In the genomic region with DNA sequence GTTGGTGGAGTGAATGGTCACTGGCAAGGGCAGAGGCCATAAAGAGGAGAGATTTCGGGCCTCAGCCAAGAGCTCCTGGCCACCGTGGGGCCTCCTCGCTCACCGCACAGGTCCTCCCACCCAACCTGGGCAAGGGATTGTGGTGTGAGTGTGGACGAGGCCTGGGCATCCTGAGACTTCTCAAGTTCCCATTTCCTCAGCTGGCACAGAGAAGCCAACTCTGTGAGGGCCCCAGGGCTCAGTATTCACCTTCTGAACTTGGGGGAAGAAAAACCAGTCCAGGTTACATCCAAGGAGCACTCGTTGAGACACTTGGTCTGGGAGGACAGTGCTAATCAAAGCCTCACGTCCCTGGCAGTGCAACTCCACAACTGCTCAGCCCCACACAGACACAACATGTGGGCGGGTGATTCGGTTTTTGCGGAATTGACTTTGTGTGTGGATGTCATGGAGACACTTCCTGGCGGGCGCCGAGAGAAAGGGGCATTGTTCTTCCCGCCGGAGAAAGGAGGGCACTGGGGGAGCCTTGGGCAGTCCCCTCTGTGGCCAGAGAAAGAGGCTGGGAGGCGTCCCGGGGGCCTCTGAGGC, we compare ENCODE assay signal across 12 cellular contexts. TPM values are rescaled to one million over a fixed set of nuclear protein-coding genes. Genes with fewer than 3 reads are reported as not detected.
DNase-seq lines count a peak whose midpoint lies in the region; ATAC-seq and TF ChIP-seq lines count a peak whose summit lies in the region.
"Had no signal": no experiment of that assay in that cellular context is flagged by ENCODE, and none has a peak within 500 bp of the region (broad histone marks: within the 10 kb centered on the region; RNA-seq: fewer than 3 reads in every experiment).

No MANE protein-coding gene starts in this region.

- TF ChIP-seq CTCF in IMR-90 (conservative IDR thresholded peaks at IDR 0.05; ENCODE audit: low read depth, low read length) (no peak), nephron (IDR thresholded peaks at IDR 0.05; ENCODE audit: unreplicated experiment in 3 of 3) (no peak), RWPE1 (conservative IDR thresholded peaks at IDR 0.05; ENCODE audit: low read depth) (no peak)

- dilution Hi-C loops in IMR-90 (cut with HindIII; ENCODE audit: low sequenced_read_pairs, unreplicated experiment), result no loop called here

- H3K27me3 ChIP-seq in IMR-90 (ENCODE audit: control insufficient read depth, insufficient read depth, low read length), result peaks cover 30% of the 10 kb centered on the region

- no peak overlapping the region for H2AK5ac ChIP-seq in IMR-90 (ENCODE audit: low read depth, low read length)

- BruUV-seq in IMR-90 (replicated peaks; lab: Mats Ljungman, UMichigan), result no TSS peak

- CTCF ChIA-PET in IMR-90 (lab: Yijun Ruan, JAX), result interaction anchor here (1.4 kb wide), 1 partner anchor 48 kb away, joined by 3 read pairs; no protein-coding TSS in a partner anchor
- CTCF ChIA-PET in RWPE1 (lab: Yijun Ruan, JAX), result interaction anchor here (0.7 kb wide), 1 partner anchor 29 kb away, joined by 3 read pairs; no protein-coding TSS in a partner anchor

- no peak overlapping the region for H4K5ac ChIP-seq in IMR-90 (ENCODE audit: low read depth, low read length)

- peaks cover 12% of the 10 kb centered on the region for H3K9me3 Mint-ChIP-seq in nephron

- no peak for ATAC-seq in IMR-90 (ENCODE audit: low read depth)
- ATAC-seq in esophagus mucosa, result peak; percentile 34
- ATAC-seq in GM19463 (IDR thresholded peaks at IDR 0.05; ENCODE audit: unreplicated experiment), result no peak
- ATAC-seq: T-cell had no signal

- no peak overlapping the region for H3K4ac ChIP-seq in IMR-90 (ENCODE audit: low read depth, low read length)

- DNase-seq in AG20443 (ENCODE audit: low spot score), result peak; percentile 55
- DNase-seq in IMR-90, result no peak
- DNase-seq in RWPE1 (ENCODE audit: low spot score), result no peak
- DNase-seq in activated CD4-positive, alpha-beta T cell treated with anti-CD3 and anti-CD28 coated beads for 4 hours, result no peak
- no peak for DNase-seq in SK-N-DZ (ENCODE audit: low spot score)
- DNase-seq: activated CD4-positive, alpha-beta T cell treated with anti-CD3 and anti-CD28 coated beads, Interleukin-2, amount 50 U/mL, for 4 hours; activated naive CD8-positive, alpha-beta T cell treated with anti-CD3 and anti-CD28 coated beads, Interleukin-2, amount 10 ng/mL, durations not matched to agents 7 days and 5 days; T-cell had no signal

- H3K4me1 Mint-ChIP-seq in nephron, result peaks cover 38% of the 10 kb centered on the region

- in situ Hi-C loops in IMR-90 (cut with MboI; ENCODE audit: low sequenced_read_pairs), result no loop called here

- H2BK120ac ChIP-seq in IMR-90 (ENCODE audit: low read depth, low read length), result no peak overlapping the region

- no peaks in the 10 kb centered on the region; the same call in 1 of the 2 replicates for H3K9me3 ChIP-seq in IMR-90 (ENCODE audit: control insufficient read depth, insufficient read depth, low read length)

- H2BK20ac ChIP-seq in IMR-90 (ENCODE audit: low read depth, low read length), result no peak overlapping the region

- POLR2A ChIA-PET in IMR-90 (lab: Charles Lee; ENCODE audit: unreplicated experiment) (no interaction called here), RWPE1 (lab: Yijun Ruan, JAX; ENCODE audit: low non-redundant PET) (no interaction called here)

- H3K27ac ChIP-seq in IMR-90 (ENCODE audit: insufficient read depth, low read length) (no peak overlapping the region), RWPE1 (no peak overlapping the region)

- H3K27ac Mint-ChIP-seq in nephron, result peak overlapping the region; percentile 78 to 80 (median 78)
- H3K27ac Mint-ChIP-seq: activated naive CD8-positive, alpha-beta T cell treated with anti-CD3 and anti-CD28 coated beads, Interleukin-2, amount 10 ng/mL, durations not matched to agents 7 days and 5 days; T-cell had no signal

- H3K4me3 Mint-ChIP-seq in nephron, result peak overlapping the region in 1 of 3 experiments; percentile 44
- H3K4me3 Mint-ChIP-seq: activated naive CD8-positive, alpha-beta T cell treated with anti-CD3 and anti-CD28 coated beads, Interleukin-2, amount 10 ng/mL, durations not matched to agents 7 days and 5 days; T-cell had no signal

- H4K8ac ChIP-seq in IMR-90 (ENCODE audit: low read depth in 2 of 2, low read length in 2 of 2), result no peak overlapping the region

- no peak overlapping the region for H2AK9ac ChIP-seq in IMR-90 (replicated peaks; ENCODE audit: low read depth, low read length, poor library complexity)

- H3K4me3 ChIP-seq in IMR-90 (ENCODE audit: insufficient read depth, low read depth, low read length), result no peak overlapping the region
- H3K4me3 ChIP-seq: HAP-1 had no signal

- no peak overlapping the region for H2BK15ac ChIP-seq in IMR-90 (ENCODE audit: low read depth, low read length)

- no peak overlapping the region for H4K91ac ChIP-seq in IMR-90 (ENCODE audit: insufficient read depth, low read depth, low read length)

- TF ChIP-seq POLR2A in IMR-90 (IDR thresholded peaks at IDR 0.05; ENCODE audit: low read depth, low read length), result no peak

- no peak overlapping the region for H3K14ac ChIP-seq in IMR-90 (replicated peaks; ENCODE audit: low read depth, low read length)

- WGBS in IMR-90 (ENCODE audit: extremely low coverage in 2 of 2, insufficient read length in 1 of 2), 2 experiments, result 93% methylated on average over 7 of the region's 17 CpGs; no CpG with 5 or more reads in 1 of the 2 experiments

- no peak overlapping the region for H3K18ac ChIP-seq in IMR-90 (ENCODE audit: low read depth, low read length)

- no peak overlapping the region for H3K23ac ChIP-seq in IMR-90 (ENCODE audit: low read depth, low read length)

- peaks cover 10% of the 10 kb centered on the region for H3K27me3 Mint-ChIP-seq in nephron (ENCODE audit: low read depth)

- H3K36me3 Mint-ChIP-seq in nephron (ENCODE audit: low read depth), result peaks cover 10% of the 10 kb centered on the region
- H3K36me3 Mint-ChIP-seq: T-cell had no signal

- H3K4me1 ChIP-seq in IMR-90 (ENCODE audit: control insufficient read depth, insufficient read depth, low read length), result no peaks in the 10 kb centered on the region

- intact Hi-C loops in IMR-90 (cut with micrococcal nuclease), result no loop called here

- no peaks in the 10 kb centered on the region for H3K79me1 ChIP-seq in IMR-90 (ENCODE audit: low read depth in 1 of 2, low read length in 2 of 2)

- H3K36me3 ChIP-seq in IMR-90 (ENCODE audit: control insufficient read depth, insufficient read depth, low read length), result no peaks in the 10 kb centered on the region
- H3K36me3 ChIP-seq: HAP-1 had no signal

- H2AFZ ChIP-seq in IMR-90 (replicated peaks; ENCODE audit: low read length, poor library complexity), result peak overlapping the region; percentile 29

- H3K4me2 ChIP-seq in IMR-90 (ENCODE audit: low read depth, low read length), result no peak overlapping the region

- H3K56ac ChIP-seq in IMR-90 (ENCODE audit: extremely low read depth, insufficient read depth, low read length), result no peak overlapping the region

- H3K9ac ChIP-seq in IMR-90 (ENCODE audit: low read depth, low read length), result no peak overlapping the region

- peaks cover 3% of the 10 kb centered on the region; the same call in 1 of the 2 replicates for H3K9me1 ChIP-seq in IMR-90 (ENCODE audit: insufficient read depth, low read length)

- no peak for TF ChIP-seq RAD21 in IMR-90 (IDR thresholded peaks at IDR 0.05; ENCODE audit: low read length)

- no peaks in the 10 kb centered on the region for H4K20me1 ChIP-seq in IMR-90 (ENCODE audit: insufficient read depth, low read length)

- H2BK5ac ChIP-seq in IMR-90 (ENCODE audit: low read depth, low read length, poor library complexity, severe bottlenecking), result no peak overlapping the region

TF ChIP-seq in IMR-90, 13 proteins besides CTCF, POLR2A, EP300 and RAD21:
- no peak for TF ChIP-seq RFX5 (IDR thresholded peaks at IDR 0.05; ENCODE audit: low read depth, low read length)
- TF ChIP-seq RCOR1 (IDR thresholded peaks at IDR 0.05; ENCODE audit: insufficient replicate concordance, low read length), result no peak
- TF ChIP-seq, protein P1, sequence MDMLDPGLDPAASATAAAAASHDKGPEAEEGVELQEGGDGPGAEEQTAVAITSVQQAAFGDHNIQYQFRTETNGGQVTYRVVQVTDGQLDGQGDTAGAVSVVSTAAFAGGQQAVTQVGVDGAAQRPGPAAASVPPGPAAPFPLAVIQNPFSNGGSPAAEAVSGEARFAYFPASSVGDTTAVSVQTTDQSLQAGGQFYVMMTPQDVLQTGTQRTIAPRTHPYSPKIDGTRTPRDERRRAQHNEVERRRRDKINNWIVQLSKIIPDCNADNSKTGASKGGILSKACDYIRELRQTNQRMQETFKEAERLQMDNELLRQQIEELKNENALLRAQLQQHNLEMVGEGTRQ (IDR thresholded peaks at IDR 0.05; ENCODE audit: low read depth, low read length), result no peak

RNA-seq across cellular contexts. Expression of a gene that starts 28.5 kb away (rescaled TPM):
- not detected in 2 replicates for total RNA-seq in IMR-90 (2012; rRNA removed)
- polyA plus RNA-seq in IMR-90 (2012; rRNA removed), result not detected in 2 replicates
- not detected in 2 replicates for polyA plus RNA-seq in IMR-90 (2012; cell fraction: cytosol; rRNA removed)
- not detected in 2 replicates for polyA plus RNA-seq in IMR-90 (2012; cell fraction: nucleus; rRNA removed; ENCODE audit: low replicate concordance)
- total RNA-seq in esophagus mucosa, result 1.1 TPM
- polyA plus RNA-seq in SK-N-DZ (2014; cell fraction: cytosol; rRNA removed), result not detected in 2 replicates
- 0.24 and 0.30 TPM in 2 replicates for polyA plus RNA-seq in SK-N-DZ (2014; cell fraction: nucleus; rRNA removed)
